ENCODE assay signal across 1 cellular context in the genomic region with DNA sequence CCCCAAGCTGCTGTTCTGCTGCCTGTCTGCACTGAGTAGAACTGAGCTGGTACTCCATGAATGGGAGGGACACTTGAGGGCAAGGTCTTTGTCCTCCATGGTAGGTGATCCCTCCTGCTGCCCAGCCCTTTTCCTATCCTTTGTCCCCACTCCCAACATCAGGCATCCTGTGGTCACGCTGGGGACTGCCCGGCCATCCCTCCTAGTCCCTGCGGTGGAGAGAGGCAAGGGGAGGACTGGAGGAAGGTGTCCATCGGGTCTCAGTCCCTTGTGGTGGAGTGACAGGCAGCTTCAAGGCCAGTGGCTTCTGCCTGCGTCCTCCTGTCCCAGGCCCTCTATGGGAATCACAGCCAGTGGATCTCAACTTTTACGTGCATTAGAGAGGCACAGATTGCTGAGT.
TF ChIP-seq lines count a peak whose summit lies in the region.

No MANE protein-coding gene starts in this region.

TF ChIP-seq in H1, 55 proteins besides CTCF, POLR2A, EP300 and RAD21:
- TF ChIP-seq, protein P1, sequence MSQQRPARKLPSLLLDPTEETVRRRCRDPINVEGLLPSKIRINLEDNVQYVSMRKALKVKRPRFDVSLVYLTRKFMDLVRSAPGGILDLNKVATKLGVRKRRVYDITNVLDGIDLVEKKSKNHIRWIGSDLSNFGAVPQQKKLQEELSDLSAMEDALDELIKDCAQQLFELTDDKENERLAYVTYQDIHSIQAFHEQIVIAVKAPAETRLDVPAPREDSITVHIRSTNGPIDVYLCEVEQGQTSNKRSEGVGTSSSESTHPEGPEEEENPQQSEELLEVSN (IDR thresholded peaks at IDR 0.05): no peak
- TF ChIP-seq SRF (IDR thresholded peaks at IDR 0.05; ENCODE audit: low read depth, low read length) (no peak), SIX5 (IDR thresholded peaks at IDR 0.05; ENCODE audit: low read depth, low read length) (no peak), ASH2L (IDR thresholded peaks at IDR 0.05; ENCODE audit: low read length) (no peak), HDAC2 (IDR thresholded peaks at IDR 0.05; ENCODE audit: borderline replicate concordance in 1 of 2, low read depth in 2 of 2, low read length in 2 of 2) (no peak), TAF1 (IDR thresholded peaks at IDR 0.05; ENCODE audit: low read depth, low read length) (no peak), JUN (IDR thresholded peaks at IDR 0.05; ENCODE audit: low read depth, low read length) (no peak), RNF2 (IDR thresholded peaks at IDR 0.05; ENCODE audit: borderline replicate concordance, low read depth, low read length, missing control alignments, poor library complexity, severe bottlenecking) (no peak), CREB1 (IDR thresholded peaks at IDR 0.05) (no peak), GTF2F1 (IDR thresholded peaks at IDR 0.05; ENCODE audit: borderline replicate concordance, low read depth, low read length) (no peak)
- TF ChIP-seq, protein P2, sequence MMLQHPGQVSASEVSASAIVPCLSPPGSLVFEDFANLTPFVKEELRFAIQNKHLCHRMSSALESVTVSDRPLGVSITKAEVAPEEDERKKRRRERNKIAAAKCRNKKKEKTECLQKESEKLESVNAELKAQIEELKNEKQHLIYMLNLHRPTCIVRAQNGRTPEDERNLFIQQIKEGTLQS (IDR thresholded peaks at IDR 0.05; ENCODE audit: insufficient read depth, low read depth, low read length): no peak
